In genomic region chr12:96326628-96327227, GRCh38 we compare ENCODE assay signal across 17 cellular contexts.
DNase-seq lines count a peak whose midpoint lies in the region; ATAC-seq, FAIRE-seq and TF ChIP-seq lines count a peak whose summit lies in the region.
"Had no signal": no experiment of that assay in that cellular context is flagged by ENCODE, and none has a peak within 500 bp of the region (broad histone marks: within the 10 kb centered on the region; RNA-seq: fewer than 3 reads in every experiment).

No MANE protein-coding gene starts in this region.

- H3K4me3 ChIP-seq in CD8-positive, alpha-beta T cell (ENCODE audit: low read depth, low read length), result no peak overlapping the region
- H3K4me3 ChIP-seq: ascending aorta, thyroid gland had no signal

- no peaks in the 10 kb centered on the region for H3K9me3 ChIP-seq in CD8-positive, alpha-beta T cell (ENCODE audit: low read length)
- H3K9me3 ChIP-seq: ascending aorta, thyroid gland had no signal

- H3K36me3 ChIP-seq in CD8-positive, alpha-beta T cell (ENCODE audit: insufficient read depth, low read length), result peaks cover 6% of the 10 kb centered on the region
- H3K36me3 ChIP-seq: thyroid gland had no signal

- no peak overlapping the region for H3K4me3 Mint-ChIP-seq in CD8-positive, alpha-beta T cell
- H3K4me3 Mint-ChIP-seq in activated T-helper 1 cell treated with anti-CD3 and anti-CD28 coated beads, Interleukin-12 subunit alpha, Interleukin-12 subunit beta, Interleukin-2, Interleukin-4 antibody, amounts not matched to agents 30 ng/mL and 10 ng/mL and 1 ng/mL, durations not matched to agents 14 hours and 24 hours and 36 hours, result peak overlapping the region; percentile 11
- H3K4me3 Mint-ChIP-seq in MCF 10A (ENCODE audit: unreplicated experiment), result no peak overlapping the region

- no peaks in the 10 kb centered on the region for H3K27me3 Mint-ChIP-seq in CD8-positive, alpha-beta T cell (ENCODE audit: low read depth)
- no peaks in the 10 kb centered on the region for H3K27me3 Mint-ChIP-seq in activated T-helper 1 cell treated with anti-CD3 and anti-CD28 coated beads, Interleukin-12 subunit alpha, Interleukin-12 subunit beta, Interleukin-2, Interleukin-4 antibody, amounts not matched to agents 30 ng/mL and 10 ng/mL and 1 ng/mL, durations not matched to agents 14 hours and 24 hours and 36 hours (ENCODE audit: insufficient read depth)
- no peaks in the 10 kb centered on the region for H3K27me3 Mint-ChIP-seq in MCF 10A (ENCODE audit: insufficient read depth, unreplicated experiment)

- peak; percentile 52 for FAIRE-seq in GM19239 (lab: Jason Lieb, UNC)
- FAIRE-seq: G401.6 had no signal

- no TSS peak for BruUV-seq in MCF 10A (replicated peaks; lab: Mats Ljungman, UMichigan)

- peak; percentile 57 for ATAC-seq in CD8-positive, alpha-beta T cell
- ATAC-seq in GM19452 (IDR thresholded peaks at IDR 0.05; ENCODE audit: unreplicated experiment), result no peak
- no peak for ATAC-seq in HG02840 (IDR thresholded peaks at IDR 0.05; ENCODE audit: low FRiP score, unreplicated experiment)

- peaks cover 62% of the 10 kb centered on the region for H3K4me1 Mint-ChIP-seq in CD8-positive, alpha-beta T cell (ENCODE audit: low read depth)
- peaks cover 45% of the 10 kb centered on the region for H3K4me1 Mint-ChIP-seq in activated T-helper 1 cell treated with anti-CD3 and anti-CD28 coated beads, Interleukin-12 subunit alpha, Interleukin-12 subunit beta, Interleukin-2, Interleukin-4 antibody, amounts not matched to agents 30 ng/mL and 10 ng/mL and 1 ng/mL, durations not matched to agents 14 hours and 24 hours and 36 hours (ENCODE audit: low read depth)
- peaks cover 13% of the 10 kb centered on the region for H3K4me1 Mint-ChIP-seq in MCF 10A (ENCODE audit: insufficient read depth, unreplicated experiment)

- H3K4me1 ChIP-seq in CD8-positive, alpha-beta T cell (ENCODE audit: insufficient read depth, low read length), result peaks cover 37% of the 10 kb centered on the region
- H3K4me1 ChIP-seq: ascending aorta had no signal

- H3K27ac ChIP-seq in CD8-positive, alpha-beta T cell (ENCODE audit: low read depth, low read length), result no peak overlapping the region
- H3K27ac ChIP-seq: ascending aorta, thyroid gland had no signal

- POLR2A ChIA-PET in CD8-positive, alpha-beta T cell (lab: Charles Lee), result interaction anchor here (1.1 to 2.8 kb wide), 3 partner anchors 10 to 74 kb away, joined by 4 to 15 read pairs (median 13); partner anchors contain the start of gene CDK17
- POLR2A ChIA-PET in MCF 10A (lab: Yijun Ruan, JAX) (interaction anchor here (0.7 to 3.9 kb wide), 7 partner anchors 8 to 122 kb away, joined by 3 to 13 read pairs (median 3); partner anchors contain the start of gene CDK17), GM10248 (lab: Yijun Ruan, JAX) (interaction anchor here (0.6 kb wide), 1 partner anchor 34 kb away, joined by 3 read pairs; no protein-coding TSS in a partner anchor)

- no peak for DNase-seq in CD8-positive, alpha-beta T cell
- DNase-seq in GM19239 (ENCODE audit: insufficient read length, low spot score), result no peak
- no peak for DNase-seq in activated T-helper 1 cell treated with anti-CD3 and anti-CD28 coated beads, Interleukin-12 subunit alpha, Interleukin-12 subunit beta, Interleukin-2, Interleukin-4 antibody, amounts not matched to agents 30 ng/mL and 10 ng/mL and 1 ng/mL, durations not matched to agents 14 hours and 24 hours and 36 hours (ENCODE audit: low spot score)
- peak; percentile 44 for DNase-seq in myocyte (ENCODE audit: low read depth)
- no peak for DNase-seq in MCF 10A (ENCODE audit: unreplicated experiment)
- no peak for DNase-seq in GM10248 (ENCODE audit: extremely low spot score)
- DNase-seq: activated CD4-positive, alpha-beta T cell treated with anti-CD3 and anti-CD28 coated beads, Interleukin-2, amount 50 U/mL, for 1 hour; hippocampal formation; kidney glomerular epithelial cell; mesendoderm; NK-92 treated with Interleukin-12 subunit alpha and Interleukin-12 subunit beta, amount 100 ng/mL, for 24 hours; stimulated activated CD8-positive, alpha-beta memory T cell treated with anti-CD3 and anti-CD28 coated beads, Interleukin-4, amount 100 ng/mL, for 48 hours had no signal

- intact Hi-C loops in CD8-positive, alpha-beta T cell (cut with DNase I, micrococcal nuclease), result loop anchor here in 1 of 2 experiments (2.0 kb wide), 1 partner anchor 14 kb away; no protein-coding TSS in a partner anchor
- intact Hi-C loops in activated T-helper 1 cell treated with anti-CD3 and anti-CD28 coated beads, Interleukin-12 subunit alpha, Interleukin-12 subunit beta, Interleukin-2, Interleukin-4 antibody, amounts not matched to agents 30 ng/mL and 10 ng/mL and 1 ng/mL, durations not matched to agents 14 hours and 24 hours and 36 hours (cut with micrococcal nuclease), result no loop called here
- intact Hi-C loops in MCF 10A (cut with micrococcal nuclease), result no loop called here

- CTCF ChIA-PET in CD8-positive, alpha-beta T cell (lab: Charles Lee), result interaction anchor here (2.2 kb wide), 1 partner anchor 74 kb away, joined by 6 read pairs; the partner anchor contains the start of gene CDK17
- CTCF ChIA-PET in MCF 10A (lab: Yijun Ruan, JAX), result interaction anchor here (0.6 to 1.7 kb wide), 4 partner anchors 12 to 86 kb away, joined by 3 to 4 read pairs (median 4); no protein-coding TSS in a partner anchor
- CTCF ChIA-PET in GM10248 (lab: Yijun Ruan, JAX), result interaction anchor here (0.8 to 3.5 kb wide), 4 partner anchors 10 to 21 kb away, joined by 3 to 14 read pairs (median 6); no protein-coding TSS in a partner anchor

- H3K27ac Mint-ChIP-seq in CD8-positive, alpha-beta T cell, result peak overlapping the region; percentile 81
- H3K27ac Mint-ChIP-seq in activated T-helper 1 cell treated with anti-CD3 and anti-CD28 coated beads, Interleukin-12 subunit alpha, Interleukin-12 subunit beta, Interleukin-2, Interleukin-4 antibody, amounts not matched to agents 30 ng/mL and 10 ng/mL and 1 ng/mL, durations not matched to agents 14 hours and 24 hours and 36 hours, result peak overlapping the region; percentile 17
- no peak overlapping the region for H3K27ac Mint-ChIP-seq in MCF 10A (ENCODE audit: low read depth, unreplicated experiment)

- peaks cover 58% of the 10 kb centered on the region for H3K36me3 Mint-ChIP-seq in CD8-positive, alpha-beta T cell
- H3K36me3 Mint-ChIP-seq in activated T-helper 1 cell treated with anti-CD3 and anti-CD28 coated beads, Interleukin-12 subunit alpha, Interleukin-12 subunit beta, Interleukin-2, Interleukin-4 antibody, amounts not matched to agents 30 ng/mL and 10 ng/mL and 1 ng/mL, durations not matched to agents 14 hours and 24 hours and 36 hours (ENCODE audit: low read depth), result peaks cover 36% of the 10 kb centered on the region
- peaks cover 38% of the 10 kb centered on the region for H3K36me3 Mint-ChIP-seq in MCF 10A (ENCODE audit: insufficient read depth, unreplicated experiment)

- H3K27me3 ChIP-seq in CD8-positive, alpha-beta T cell (ENCODE audit: insufficient read depth, low read length), result no peaks in the 10 kb centered on the region
- H3K27me3 ChIP-seq: ascending aorta, thyroid gland had no signal

- peaks cover 4% of the 10 kb centered on the region for H3K9me3 Mint-ChIP-seq in CD8-positive, alpha-beta T cell
- peaks cover 3% of the 10 kb centered on the region for H3K9me3 Mint-ChIP-seq in activated T-helper 1 cell treated with anti-CD3 and anti-CD28 coated beads, Interleukin-12 subunit alpha, Interleukin-12 subunit beta, Interleukin-2, Interleukin-4 antibody, amounts not matched to agents 30 ng/mL and 10 ng/mL and 1 ng/mL, durations not matched to agents 14 hours and 24 hours and 36 hours
- H3K9me3 Mint-ChIP-seq in MCF 10A (ENCODE audit: unreplicated experiment), result no peaks in the 10 kb centered on the region

- TF ChIP-seq CTCF in CD8-positive, alpha-beta T cell (IDR thresholded peaks at IDR 0.05), result no peak
- no peak for TF ChIP-seq CTCF in MCF 10A (IDR thresholded peaks at IDR 0.05; ENCODE audit: unreplicated experiment)
- no peak for TF ChIP-seq CTCF in GM10248 (IDR thresholded peaks at IDR 0.05; ENCODE audit: control extremely low read depth, extremely low read depth, low read depth, missing control alignments)
